8 cellular contexts compared by ENCODE assay signal in the genomic region with DNA sequence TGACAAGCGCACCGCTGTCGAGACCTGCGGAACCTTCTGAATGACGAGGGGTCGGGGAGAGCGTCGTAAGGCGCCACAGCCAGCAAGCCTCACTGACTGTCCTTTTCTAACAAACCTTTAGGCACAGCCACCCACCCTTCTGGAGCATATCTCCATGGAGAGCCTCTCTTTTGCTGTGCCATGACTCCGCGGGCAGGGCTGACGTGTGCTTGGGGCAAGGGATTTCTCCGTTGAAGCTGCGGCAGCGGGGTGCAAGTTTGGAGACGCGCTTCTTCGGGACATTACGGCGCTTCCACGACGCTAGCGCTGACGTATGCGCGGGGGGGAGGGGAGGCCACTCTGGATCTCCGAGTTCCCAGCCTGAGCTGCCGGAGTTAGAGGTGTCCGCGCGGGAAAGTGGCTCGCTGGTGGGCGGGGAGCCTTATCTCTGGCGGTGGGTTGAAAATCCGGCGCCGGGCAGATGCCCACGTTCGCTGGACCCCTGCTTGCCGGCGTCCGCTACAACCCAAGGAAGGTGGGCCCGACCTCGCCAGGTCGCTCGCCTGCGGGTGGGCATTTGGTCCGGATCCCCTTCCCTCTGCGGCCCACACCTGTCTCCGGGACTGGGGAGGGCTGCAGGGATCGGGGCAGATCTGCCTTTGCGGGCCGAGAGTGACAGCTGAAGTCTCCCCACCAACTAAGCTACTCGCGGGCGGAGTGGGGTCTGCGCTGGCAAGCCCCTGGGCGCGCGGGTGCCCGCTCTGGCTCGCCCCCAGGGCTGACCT.
A peak's percentile ranks its signal among the peaks of the same experiment; 100 is the strongest.
DNase-seq lines count a peak whose midpoint lies in the region; ATAC-seq and TF ChIP-seq lines count a peak whose summit lies in the region.

No MANE protein-coding gene starts in this region.

- H3K27me3 ChIP-seq in layer of hippocampus (ENCODE audit: control insufficient read depth, insufficient read depth, low read length), result no peaks in the 10 kb centered on the region

- TF ChIP-seq CTCF in AG10803 (conservative IDR thresholded peaks at IDR 0.05; ENCODE audit: low read length), result no peak
- no peak for TF ChIP-seq CTCF in choroid plexus epithelial cell (conservative IDR thresholded peaks at IDR 0.05; ENCODE audit: low read depth, low read length)

- ATAC-seq in GM18907 (IDR thresholded peaks at IDR 0.05; ENCODE audit: unreplicated experiment) (peak; percentile 83), HG03139 (IDR thresholded peaks at IDR 0.05; ENCODE audit: unreplicated experiment) (peak; percentile 69)

- DNase-seq in AG10803 (ENCODE audit: low read depth) (peak; percentile 78), NCI-H345 treated with DMSO at 0.1 percent for 48 hours (lab: John Stamatoyannopoulos, UW; ENCODE audit: unreplicated experiment) (peak; percentile 34), choroid plexus epithelial cell (ENCODE audit: low read depth) (peak; percentile 88)
- peak; percentile 71 to 83 for DNase-seq in activated CD4-positive, alpha-beta T cell treated with anti-CD3 and anti-CD28 coated beads for 24 hours (ENCODE audit: low read depth in 2 of 2)
- peak; percentile 74 to 83 (median 79) for DNase-seq in stimulated activated CD4-positive, alpha-beta T cell treated with anti-CD3 and anti-CD28 coated beads, Interleukin-1b, Interleukin-23, amount 100 ng/mL, for 24 hours (ENCODE audit: low read depth in 4 of 4, low spot score in 1 of 4)

- H3K27ac ChIP-seq in layer of hippocampus (ENCODE audit: low read depth, low read length), result peak overlapping the region; percentile 77

- H3K4me3 ChIP-seq in AG10803 (ENCODE audit: low read length), result peak overlapping the region; percentile 95
- peak overlapping the region; percentile 93 for H3K4me3 ChIP-seq in choroid plexus epithelial cell (ENCODE audit: low read depth, low read length)

Comparison
In these comparisons a context has a peak if more than half of its experiments do, and no peak if none do; other contexts are left out.
1. Peak in every context shown above with its lines: DNase-seq, ATAC-seq, H3K4me3 ChIP-seq and H3K27ac ChIP-seq.
2. DNase-seq: peak in every context shown above with its lines; median percentile 88 in choroid plexus epithelial cell; 79 in stimulated activated CD4-positive, alpha-beta T cell treated with anti-CD3 and anti-CD28 coated beads, Interleukin-1b, Interleukin-23, amount 100 ng/mL, for 24 hours; 78 in AG10803; 77 in activated CD4-positive, alpha-beta T cell treated with anti-CD3 and anti-CD28 coated beads for 24 hours; 34 in NCI-H345 treated with DMSO at 0.1 percent for 48 hours.